23 cellular contexts compared by ENCODE assay signal in genomic region chr2:8171608-8172007, GRCh38.
A peak's percentile ranks its signal among the peaks of the same experiment; 100 is the strongest.
DNase-seq lines count a peak whose midpoint lies in the region; TF ChIP-seq lines count a peak whose summit lies in the region.
"Had no signal": no experiment of that assay in that cellular context is flagged by ENCODE, and none has a peak within 500 bp of the region (broad histone marks: within the 10 kb centered on the region; RNA-seq: fewer than 3 reads in every experiment).

No MANE protein-coding gene starts in this region.

- WGBS in prostate gland, result 19% methylated on average over 2 of the region's 2 CpGs

- DNase-seq in A673 (ENCODE audit: low spot score) (peak; percentile 22), HT1080 (ENCODE audit: low read depth) (peak; percentile 14), astrocyte of the spinal cord (ENCODE audit: low read depth, low spot score) (peak; percentile 18), kidney glomerular epithelial cell (lab: John Stamatoyannopoulos, UW) (peak; percentile 55), prostate gland (ENCODE audit: low spot score) (no peak)
- DNase-seq in activated CD4-positive, CD25-positive, alpha-beta regulatory T cell treated with anti-CD3 and anti-CD28 coated beads, Interleukin-2, amount 50 U/mL, for 72 hours, result no peak
- no peak for DNase-seq in NK-92 treated with Interleukin-12 subunit alpha and Interleukin-12 subunit beta, amount 100 ng/mL, for 24 hours (lab: John Stamatoyannopoulos, UW)
- no peak for DNase-seq in activated naive CD4-positive, alpha-beta T cell (lab: John Stamatoyannopoulos, UW)
- DNase-seq: activated B cell treated with CpG ODN at 0.5 μM for 24 hours; activated CD8-positive, alpha-beta T cell treated with anti-CD3 and anti-CD28 coated beads for 36 hours; activated naive CD4-positive, alpha-beta T cell treated with anti-CD3 and anti-CD28 coated beads, Interleukin-2, amount 50 U/mL, for 16 hours; activated T-cell treated with anti-CD3 and anti-CD28 coated beads, Interleukin-2, amount 50 U/mL, for 1 hour; DMS153; foreskin keratinocyte; GF-D8; kidney; NCI-H774; ovary had no signal

- TF ChIP-seq CTCF in A673 (conservative IDR thresholded peaks at IDR 0.05; ENCODE audit: low read depth, low read length), result no peak
- no peak for TF ChIP-seq CTCF in astrocyte of the spinal cord (IDR thresholded peaks at IDR 0.05; ENCODE audit: low read depth, low read length)
- TF ChIP-seq CTCF in prostate gland (IDR thresholded peaks at IDR 0.05), result no peak

- POLR2A ChIA-PET in A673 (lab: Charles Lee; ENCODE audit: low non-redundant PET), result no interaction called here

- H3K27ac ChIP-seq in A673 (ENCODE audit: low read depth, low read length, poor library complexity, severe bottlenecking), result peak overlapping the region; percentile 73
- no peak overlapping the region for H3K27ac ChIP-seq in prostate gland
- H3K27ac ChIP-seq: coronary artery, foreskin keratinocyte, SJSA1, suprapubic skin had no signal

- CTCF ChIA-PET in A673 (lab: Charles Lee), result no interaction called here

- intact Hi-C loops in A673 (cut with micrococcal nuclease; ENCODE audit: unreplicated experiment) (loop anchor here (5.0 to 10.0 kb wide), 2 partner anchors 213 to 511 kb away; partner anchors contain the start of gene ID2), prostate gland (cut with DNase I) (no loop called here)

- H3K36me3 ChIP-seq in A673 (ENCODE audit: insufficient read depth, low read length, poor library complexity, severe bottlenecking) (no peaks in the 10 kb centered on the region), prostate gland (no peaks in the 10 kb centered on the region)
- H3K36me3 ChIP-seq: ascending aorta, ovary, SJSA1, suprapubic skin had no signal

- no peak overlapping the region for H3K4me3 ChIP-seq in A673 (ENCODE audit: low read depth, low read length, poor library complexity, severe bottlenecking)
- no peak overlapping the region for H3K4me3 ChIP-seq in astrocyte of the spinal cord (ENCODE audit: low read depth, low read length)
- H3K4me3 ChIP-seq in prostate gland, result no peak overlapping the region
- H3K4me3 ChIP-seq: ascending aorta, coronary artery, GM12878, ovary, SJSA1, suprapubic skin had no signal

- in situ Hi-C loops in astrocyte of the spinal cord (cut with HindIII; ENCODE audit: low sequenced_read_pairs), result no loop called here

- H3K9me3 ChIP-seq in A673 (ENCODE audit: low read depth, low read length, poor library complexity, severe bottlenecking) (no peaks in the 10 kb centered on the region), prostate gland (no peaks in the 10 kb centered on the region)
- H3K9me3 ChIP-seq: ascending aorta, ovary, SJSA1, suprapubic skin had no signal

- TF ChIP-seq POLR2A in prostate gland (IDR thresholded peaks at IDR 0.05), result no peak

- H3K4me1 ChIP-seq in A673 (ENCODE audit: insufficient read depth, low read length, poor library complexity, severe bottlenecking) (peaks cover 46% of the 10 kb centered on the region), prostate gland (replicated peaks) (no peaks in the 10 kb centered on the region)
- H3K4me1 ChIP-seq: foreskin keratinocyte, SJSA1, suprapubic skin had no signal

- BruUV-seq in A673 (replicated peaks; lab: Mats Ljungman, UMichigan), result no TSS peak

- H3K27me3 ChIP-seq in A673 (replicated peaks; ENCODE audit: insufficient read depth, low read depth, low read length, poor library complexity) (no peaks in the 10 kb centered on the region), prostate gland (replicated peaks; ENCODE audit: insufficient read depth) (no peaks in the 10 kb centered on the region)
- H3K27me3 ChIP-seq: ascending aorta, foreskin keratinocyte, ovary, SJSA1, suprapubic skin had no signal

Comparison
In these comparisons a context has a peak if more than half of its experiments do, and no peak if none do; other contexts are left out.
1. DNase-seq: peak in A673 (single experiment), HT1080 (single experiment), astrocyte of the spinal cord (single experiment) and kidney glomerular epithelial cell (single experiment); none in activated CD4-positive, CD25-positive, alpha-beta regulatory T cell treated with anti-CD3 and anti-CD28 coated beads, Interleukin-2, amount 50 U/mL, for 72 hours (single experiment), NK-92 treated with Interleukin-12 subunit alpha and Interleukin-12 subunit beta, amount 100 ng/mL, for 24 hours (single experiment), activated naive CD4-positive, alpha-beta T cell (0 of 4) and prostate gland (single experiment).